Comparison of ENCODE assay signal across 39 cellular contexts in genomic region chr1:162013289-162013688, GRCh38. TPM values are rescaled to one million over a fixed set of nuclear protein-coding genes. Genes with fewer than 3 reads are reported as not detected.
"Had no signal": no experiment of that assay in that cellular context is flagged by ENCODE, and none has a peak within 500 bp of the region (broad histone marks: within the 10 kb centered on the region; RNA-seq: fewer than 3 reads in every experiment).

No MANE protein-coding gene starts in this region.

- H3K27me3 Mint-ChIP-seq: activated naive CD4-positive, alpha-beta T cell treated with anti-CD3 and anti-CD28 coated beads, Interleukin-2, amount 10 ng/mL, durations not matched to agents 7 days and 5 days; activated naive CD4-positive, alpha-beta T cell treated with anti-CD3 and anti-CD28 coated beads, Interleukin-2, amount 50 U/mL, for 24 hours; activated naive CD8-positive, alpha-beta T cell; activated naive CD8-positive, alpha-beta T cell treated with anti-CD3 and anti-CD28 coated beads for 36 hours; activated naive CD8-positive, alpha-beta T cell treated with anti-CD3 and anti-CD28 coated beads, Interleukin-2, amount 10 ng/mL, durations not matched to agents 7 days and 5 days; activated naive CD8-positive, alpha-beta T cell treated with anti-CD3 and anti-CD28 coated beads, Interleukin-2, amount 50 U/mL, for 24 hours had no signal

- DNase-seq: activated effector memory CD4-positive, alpha-beta T cell treated with anti-CD3 and anti-CD28 coated beads, Interleukin-2, amount 50 U/mL, for 16 hours; activated effector memory CD4-positive, alpha-beta T cell treated with Interleukin-2 at 50 U/mL for 16 hours; activated gamma-delta T cell; activated gamma-delta T cell treated with Interleukin-2 at 50 U/mL for 16 hours; activated naive CD4-positive, alpha-beta T cell; activated naive CD4-positive, alpha-beta T cell treated with anti-CD3 and anti-CD28 coated beads for 36 hours; activated naive CD4-positive, alpha-beta T cell treated with anti-CD3 and anti-CD28 coated beads, Interleukin-2, amount 10 ng/mL, durations not matched to agents 7 days and 5 days; activated naive CD4-positive, alpha-beta T cell treated with anti-CD3 and anti-CD28 coated beads, Interleukin-2, amount 50 U/mL, for 16 hours; activated naive CD4-positive, alpha-beta T cell treated with Interleukin-2 at 50 U/mL for 16 hours; activated naive CD8-positive, alpha-beta T cell treated with anti-CD3 and anti-CD28 coated beads for 36 hours; activated naive CD8-positive, alpha-beta T cell treated with anti-CD3 and anti-CD28 coated beads, Interleukin-2, amount 10 ng/mL, durations not matched to agents 7 days and 5 days; activated naive CD8-positive, alpha-beta T cell treated with anti-CD3 and anti-CD28 coated beads, Interleukin-2, amount 50 U/mL, for 24 hours; activated T-cell treated with anti-CD3 and anti-CD28 coated beads, Interleukin-2, amount 50 U/mL, for 4 hours; activated T-cell treated with anti-CD3 and anti-CD28 coated beads, Interleukin-2, amount 50 U/mL, for 48 hours; activated T-cell treated with anti-CD3 and anti-CD28 coated beads, Interleukin-2, amount 50 U/mL, for 72 hours; adrenal gland; amniotic stem cell; amygdala; anterior cingulate cortex; aorta; body of pancreas; brain microvascular endothelial cell; caudate nucleus; central memory CD4-positive, alpha-beta T cell; cerebellar nuclear complex had no signal

- H3K9me3 Mint-ChIP-seq: activated naive CD4-positive, alpha-beta T cell treated with anti-CD3 and anti-CD28 coated beads, Interleukin-2, amount 50 U/mL, for 24 hours; activated naive CD4-positive, alpha-beta T cell treated with anti-CD3 and anti-CD28 coated beads, Interleukin-2, amount 50 U/mL, for 72 hours; activated naive CD8-positive, alpha-beta T cell treated with anti-CD3 and anti-CD28 coated beads, Interleukin-2, amount 50 U/mL, for 24 hours; activated T-cell treated with anti-CD3 and anti-CD28 coated beads, Interleukin-2, amount 50 U/mL, for 4 hours; activated T-helper 17 cell treated with anti-CD3 and anti-CD28 coated beads, Interleukin-2, amount 50 U/mL, for 72 hours; central memory CD8-positive, alpha-beta T cell had no signal

- H3K4me3 ChIP-seq: adrenal gland, ascending aorta, body of pancreas, breast epithelium, cardiac muscle cell had no signal

- H3K9me3 ChIP-seq: adrenal gland, ascending aorta, body of pancreas had no signal

- H3K36me3 Mint-ChIP-seq: activated naive CD4-positive, alpha-beta T cell treated with anti-CD3 and anti-CD28 coated beads, Interleukin-2, amount 10 ng/mL, durations not matched to agents 7 days and 5 days; activated naive CD4-positive, alpha-beta T cell treated with anti-CD3 and anti-CD28 coated beads, Interleukin-2, amount 50 U/mL, for 24 hours; activated naive CD4-positive, alpha-beta T cell treated with anti-CD3 and anti-CD28 coated beads, Interleukin-2, amount 50 U/mL, for 72 hours; activated naive CD8-positive, alpha-beta T cell treated with anti-CD3 and anti-CD28 coated beads for 36 hours; activated naive CD8-positive, alpha-beta T cell treated with anti-CD3 and anti-CD28 coated beads, Interleukin-2, amount 10 ng/mL, durations not matched to agents 7 days and 5 days had no signal

- ATAC-seq: activated naive CD4-positive, alpha-beta T cell treated with anti-CD3 and anti-CD28 coated beads, Interleukin-2, amount 50 U/mL, for 72 hours; activated naive CD8-positive, alpha-beta T cell treated with anti-CD3 and anti-CD28 coated beads, Interleukin-2, amount 50 U/mL, for 24 hours; activated T-cell treated with anti-CD3 and anti-CD28 coated beads, Interleukin-2, amount 50 U/mL, for 4 hours; activated T-cell treated with anti-CD3 and anti-CD28 coated beads, Interleukin-2, amount 50 U/mL, for 72 hours; activated T-helper 17 cell treated with anti-CD3 and anti-CD28 coated beads, Interleukin-2, amount 50 U/mL, for 72 hours; body of pancreas had no signal

- H3K4me1 ChIP-seq: breast epithelium had no signal

- H3K27me3 ChIP-seq: adrenal gland, ascending aorta, body of pancreas, brain microvascular endothelial cell, breast epithelium, cardiac muscle cell had no signal

- FAIRE-seq: astrocyte, bronchial epithelial cell, colon had no signal

- H3K4me3 Mint-ChIP-seq: activated naive CD4-positive, alpha-beta T cell treated with anti-CD3 and anti-CD28 coated beads for 36 hours; activated naive CD4-positive, alpha-beta T cell treated with anti-CD3 and anti-CD28 coated beads, Interleukin-2, amount 10 ng/mL, durations not matched to agents 7 days and 5 days; activated naive CD4-positive, alpha-beta T cell treated with anti-CD3 and anti-CD28 coated beads, Interleukin-2, amount 50 U/mL, for 24 hours; activated naive CD8-positive, alpha-beta T cell; activated naive CD8-positive, alpha-beta T cell treated with anti-CD3 and anti-CD28 coated beads for 36 hours; activated naive CD8-positive, alpha-beta T cell treated with anti-CD3 and anti-CD28 coated beads, Interleukin-2, amount 10 ng/mL, durations not matched to agents 7 days and 5 days; activated naive CD8-positive, alpha-beta T cell treated with anti-CD3 and anti-CD28 coated beads, Interleukin-2, amount 50 U/mL, for 24 hours; activated T-cell treated with anti-CD3 and anti-CD28 coated beads, Interleukin-2, amount 50 U/mL, for 4 hours; activated T-cell treated with anti-CD3 and anti-CD28 coated beads, Interleukin-2, amount 50 U/mL, for 72 hours; activated T-helper 1 cell treated with anti-CD3 and anti-CD28 coated beads, Interleukin-12 subunit alpha, Interleukin-12 subunit beta, Interleukin-2, Interleukin-4 antibody, amounts not matched to agents 30 ng/mL and 10 ng/mL and 1 ng/mL, durations not matched to agents 14 hours and 24 hours and 36 hours; activated T-helper 17 cell treated with anti-CD3 and anti-CD28 coated beads, Interleukin-2, amount 50 U/mL, for 72 hours; brain; central memory CD8-positive, alpha-beta T cell had no signal

- H3K36me3 ChIP-seq: adrenal gland, brain microvascular endothelial cell, breast epithelium, cardiac muscle cell had no signal

- H3K27ac Mint-ChIP-seq: activated naive CD4-positive, alpha-beta T cell treated with anti-CD3 and anti-CD28 coated beads for 36 hours; activated naive CD4-positive, alpha-beta T cell treated with anti-CD3 and anti-CD28 coated beads, Interleukin-2, amount 10 ng/mL, durations not matched to agents 7 days and 5 days; activated naive CD4-positive, alpha-beta T cell treated with anti-CD3 and anti-CD28 coated beads, Interleukin-2, amount 50 U/mL, for 24 hours; activated naive CD4-positive, alpha-beta T cell treated with anti-CD3 and anti-CD28 coated beads, Interleukin-2, amount 50 U/mL, for 72 hours; activated naive CD8-positive, alpha-beta T cell; activated naive CD8-positive, alpha-beta T cell treated with anti-CD3 and anti-CD28 coated beads for 36 hours; activated naive CD8-positive, alpha-beta T cell treated with anti-CD3 and anti-CD28 coated beads, Interleukin-2, amount 50 U/mL, for 24 hours; activated T-cell treated with anti-CD3 and anti-CD28 coated beads, Interleukin-2, amount 50 U/mL, for 72 hours; activated T-helper 1 cell treated with anti-CD3 and anti-CD28 coated beads, Interleukin-12 subunit alpha, Interleukin-12 subunit beta, Interleukin-2, Interleukin-4 antibody, amounts not matched to agents 30 ng/mL and 10 ng/mL and 1 ng/mL, durations not matched to agents 14 hours and 24 hours and 36 hours; activated T-helper 17 cell treated with anti-CD3 and anti-CD28 coated beads, Interleukin-2, amount 50 U/mL, for 72 hours; activated T-helper 2 cell treated with anti-CD3 and anti-CD28 coated beads, Interferon-gamma antibody, Interleukin-2, Interleukin-4, amounts not matched to agents 10 μg/mL and 5 μg/mL and 100 μg/mL, durations not matched to agents 14 hours and 24 hours and 36 hours; brain had no signal

- H3K4me1 Mint-ChIP-seq: activated naive CD4-positive, alpha-beta T cell treated with anti-CD3 and anti-CD28 coated beads, Interleukin-2, amount 10 ng/mL, durations not matched to agents 7 days and 5 days; activated naive CD4-positive, alpha-beta T cell treated with anti-CD3 and anti-CD28 coated beads, Interleukin-2, amount 50 U/mL, for 24 hours; activated naive CD8-positive, alpha-beta T cell treated with anti-CD3 and anti-CD28 coated beads for 36 hours; activated naive CD8-positive, alpha-beta T cell treated with anti-CD3 and anti-CD28 coated beads, Interleukin-2, amount 10 ng/mL, durations not matched to agents 7 days and 5 days; activated naive CD8-positive, alpha-beta T cell treated with anti-CD3 and anti-CD28 coated beads, Interleukin-2, amount 50 U/mL, for 24 hours; activated T-helper 17 cell treated with anti-CD3 and anti-CD28 coated beads, Interleukin-2, amount 50 U/mL, for 72 hours; central memory CD8-positive, alpha-beta T cell had no signal

- H3K27ac ChIP-seq: adrenal gland, ascending aorta, body of pancreas, brain microvascular endothelial cell, breast epithelium, cardiac muscle cell had no signal

RNA-seq across cellular contexts. Expression of gene OLFML2B, which starts 10.4 kb away (rescaled TPM):
- total RNA-seq: activated T-cell treated with anti-CD3 and anti-CD28 coated beads, Interleukin-2, amount 50 U/mL, for 72 hours; activated T-helper 1 cell treated with anti-CD3 and anti-CD28 coated beads, Interleukin-12 subunit alpha, Interleukin-12 subunit beta, Interleukin-2, Interleukin-4 antibody, amounts not matched to agents 30 ng/mL and 10 ng/mL and 1 ng/mL, durations not matched to agents 14 hours and 24 hours and 36 hours; activated T-helper 17 cell treated with anti-CD3 and anti-CD28 coated beads, Interleukin-2, amount 50 U/mL, for 72 hours; activated T-helper 2 cell treated with anti-CD3 and anti-CD28 coated beads, Interferon-gamma antibody, Interleukin-2, Interleukin-4, amounts not matched to agents 10 μg/mL and 5 μg/mL and 100 μg/mL, durations not matched to agents 14 hours and 24 hours and 36 hours; bronchial epithelial cell had no signal

RNA-seq across cellular contexts. Expression of gene NOS1AP, which starts 56.2 kb away (rescaled TPM):
- total RNA-seq: activated naive CD8-positive, alpha-beta T cell treated with anti-CD3 and anti-CD28 coated beads, Interleukin-2, amount 10 ng/mL, durations not matched to agents 7 days and 5 days; activated T-helper 2 cell treated with anti-CD3 and anti-CD28 coated beads, Interferon-gamma antibody, Interleukin-2, Interleukin-4, amounts not matched to agents 10 μg/mL and 5 μg/mL and 100 μg/mL, durations not matched to agents 14 hours and 24 hours and 36 hours had no signal
